Comparison of ENCODE assay signal across 1 cellular context in the genomic region with DNA sequence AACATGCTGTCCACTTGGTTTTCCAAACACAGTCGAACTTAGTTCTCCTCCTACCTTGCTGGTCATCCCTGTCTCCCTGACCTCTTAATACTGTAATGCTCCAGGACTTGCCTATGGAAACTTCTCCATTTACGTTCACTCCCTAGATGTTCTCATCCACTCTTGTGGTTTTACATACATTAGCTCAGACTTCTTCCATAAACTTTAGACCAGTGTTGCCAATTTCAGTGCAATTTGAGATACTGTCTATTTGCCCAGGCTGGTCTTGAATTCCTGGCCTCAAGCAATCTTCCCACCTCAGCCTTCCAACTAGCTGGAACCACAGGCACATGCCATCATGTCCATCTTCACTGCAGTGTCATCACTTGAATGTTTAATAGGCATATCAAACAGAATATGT.
TF ChIP-seq lines count a peak whose summit lies in the region.

No MANE protein-coding gene starts in this region.

TF ChIP-seq in HepG2, 621 proteins besides CTCF, POLR2A, EP300 and RAD21:
- no peak for TF ChIP-seq ZNF614 (CRISPR knock-in tag; IDR thresholded peaks at IDR 0.05; ENCODE audit: borderline replicate concordance)
